In the genomic region with DNA sequence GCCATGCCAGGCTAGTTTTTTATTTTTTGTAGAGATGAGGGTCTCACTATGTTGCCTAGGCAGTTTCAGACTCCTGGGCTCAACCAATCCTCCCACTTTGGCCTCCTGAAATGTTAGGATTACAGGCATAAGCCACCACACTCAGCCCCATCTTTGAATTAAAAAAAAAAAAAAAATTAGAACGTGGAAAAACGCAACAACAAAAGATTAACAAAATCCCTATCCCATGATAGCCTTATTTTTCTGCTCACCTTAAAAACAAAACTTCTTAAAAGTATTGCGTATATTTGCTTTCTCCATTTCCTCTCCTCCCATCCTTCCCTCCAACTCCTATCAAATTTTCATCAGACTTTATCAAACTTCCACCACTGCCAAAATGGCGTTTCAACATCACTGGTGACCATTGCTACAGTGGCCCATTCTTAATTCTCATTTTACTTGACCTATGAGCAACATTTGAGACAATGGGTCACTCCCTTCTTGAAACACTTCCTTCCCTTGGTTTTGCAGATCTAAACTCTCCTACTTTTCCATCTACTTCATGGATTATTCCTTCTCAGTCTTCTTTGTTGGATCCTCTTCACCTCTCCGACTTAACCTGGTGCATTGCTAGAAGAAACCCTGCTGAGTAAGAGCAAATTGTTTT, we compare ENCODE assay signal across 8 cellular contexts. TPM values are rescaled to one million over a fixed set of nuclear protein-coding genes. Genes with fewer than 3 reads are reported as not detected.
DNase-seq lines count a peak whose midpoint lies in the region; ATAC-seq, FAIRE-seq and TF ChIP-seq lines count a peak whose summit lies in the region.

No MANE protein-coding gene starts in this region.

- H3K36me3 Mint-ChIP-seq in activated T-cell treated with anti-CD3 and anti-CD28 coated beads, Interleukin-2, amount 50 U/mL, for 4 hours (ENCODE audit: insufficient read depth): peaks cover 2% of the 10 kb centered on the region

- no peaks in the 10 kb centered on the region for H3K36me3 ChIP-seq in mucosa of descending colon (ENCODE audit: low read depth)

- ATAC-seq in activated T-cell treated with anti-CD3 and anti-CD28 coated beads, Interleukin-2, amount 50 U/mL, for 4 hours: no peak
- ATAC-seq in mucosa of descending colon (no peak), HG03139 (IDR thresholded peaks at IDR 0.05; ENCODE audit: unreplicated experiment) (no peak), GM21717 (IDR thresholded peaks at IDR 0.05; ENCODE audit: unreplicated experiment) (no peak)

- peaks cover 10% of the 10 kb centered on the region for H3K9me3 Mint-ChIP-seq in activated T-cell treated with anti-CD3 and anti-CD28 coated beads, Interleukin-2, amount 50 U/mL, for 4 hours

- intact Hi-C loops in mucosa of descending colon (cut with DNase I, micrococcal nuclease): no loop called here

- peaks cover 7% of the 10 kb centered on the region for H3K27me3 Mint-ChIP-seq in activated T-cell treated with anti-CD3 and anti-CD28 coated beads, Interleukin-2, amount 50 U/mL, for 4 hours (ENCODE audit: low read depth)

- DNase-seq in activated T-cell treated with anti-CD3 and anti-CD28 coated beads, Interleukin-2, amount 50 U/mL, for 4 hours: no peak
- DNase-seq in activated T-cell treated with anti-CD3 and anti-CD28 coated beads, Interleukin-2, amount 50 U/mL, for 1 hour: no peak
- peak; percentile 54 for DNase-seq in NCI-H2227 (lab: John Stamatoyannopoulos, UW; ENCODE audit: unreplicated experiment)
- DNase-seq in coronary artery (ENCODE audit: low spot score): no peak
- no peak for DNase-seq in mucosa of descending colon
- no peak for DNase-seq in GM12891 (ENCODE audit: insufficient read length, low spot score)

- FAIRE-seq in GM12891 (lab: Jason Lieb, UNC): no peak

- TF ChIP-seq CTCF in coronary artery (IDR thresholded peaks at IDR 0.05): no peak
- no peak for TF ChIP-seq CTCF in mucosa of descending colon (IDR thresholded peaks at IDR 0.05)

- H3K4me1 ChIP-seq in mucosa of descending colon (ENCODE audit: low read depth): peaks cover 6% of the 10 kb centered on the region

- H3K9me3 ChIP-seq in mucosa of descending colon: peaks cover 5% of the 10 kb centered on the region

- H3K4me3 Mint-ChIP-seq in activated T-cell treated with anti-CD3 and anti-CD28 coated beads, Interleukin-2, amount 50 U/mL, for 4 hours: peak overlapping the region; percentile 94

- peaks cover 24% of the 10 kb centered on the region for H3K4me1 Mint-ChIP-seq in activated T-cell treated with anti-CD3 and anti-CD28 coated beads, Interleukin-2, amount 50 U/mL, for 4 hours (ENCODE audit: low read depth)

- H3K27ac ChIP-seq in coronary artery: peak overlapping the region; percentile 85 to 87

- H3K4me3 ChIP-seq in coronary artery: peak overlapping the region; percentile 84
- H3K4me3 ChIP-seq in mucosa of descending colon: peak overlapping the region; percentile 24

- no peak for TF ChIP-seq POLR2A in GM12891 (IDR thresholded peaks at IDR 0.05; ENCODE audit: low read depth, low read length)

TF ChIP-seq in GM12891, 5 proteins besides CTCF, POLR2A, EP300 and RAD21:
- TF ChIP-seq SPI1 (IDR thresholded peaks at IDR 0.05; ENCODE audit: low read depth, low read length) (no peak), TAF1 (IDR thresholded peaks at IDR 0.05; ENCODE audit: low read depth, low read length) (no peak), POU2F2 (IDR thresholded peaks at IDR 0.05; ENCODE audit: low read depth, low read length) (no peak), POLR2AphosphoS5 (IDR thresholded peaks at IDR 0.05; ENCODE audit: low read depth, low read length) (no peak), PAX5 (IDR thresholded peaks at IDR 0.05; ENCODE audit: insufficient read depth, low read length, severe bottlenecking) (no peak)

RNA-seq across cellular contexts. Expression of gene ZNF684, which starts 0.6 kb away (rescaled TPM):
- total RNA-seq in activated T-cell treated with anti-CD3 and anti-CD28 coated beads, Interleukin-2, amount 50 U/mL, for 4 hours: 1 to 10 TPM; 3.0 to 4.2 (median 4.0) TPM
- total RNA-seq in mucosa of descending colon: 1 to 10 TPM; 5.1 to 6.7 (median 6.1) TPM
- 2.5 TPM for polyA plus RNA-seq in GM12891 (2012; ENCODE audit: low read depth, missing spikeins)

RNA-seq across cellular contexts. Expression of gene EXO5, which starts 22.3 kb away (rescaled TPM):
- 10 to 100 TPM; 10.1 to 12.8 (median 11.6) TPM for total RNA-seq in activated T-cell treated with anti-CD3 and anti-CD28 coated beads, Interleukin-2, amount 50 U/mL, for 4 hours
- 1 to 10 TPM; 4.9 to 8.8 (median 8.2) TPM for total RNA-seq in mucosa of descending colon
- polyA plus RNA-seq in GM12891 (2012; ENCODE audit: low read depth, missing spikeins): 8.0 TPM

RNA-seq across cellular contexts. Expression of gene ZFP69, which starts 53.8 kb away (rescaled TPM):
- total RNA-seq in activated T-cell treated with anti-CD3 and anti-CD28 coated beads, Interleukin-2, amount 50 U/mL, for 4 hours: 1 to 10 TPM; 2.6 to 3.7 (median 2.7) TPM
- 1 to 10 TPM; 2.7 to 4.6 (median 2.8) TPM for total RNA-seq in mucosa of descending colon
- polyA plus RNA-seq in GM12891 (2012; ENCODE audit: low read depth, missing spikeins): 2.2 TPM
